Comparison of ENCODE assay signal across 9 cellular contexts in the genomic region with DNA sequence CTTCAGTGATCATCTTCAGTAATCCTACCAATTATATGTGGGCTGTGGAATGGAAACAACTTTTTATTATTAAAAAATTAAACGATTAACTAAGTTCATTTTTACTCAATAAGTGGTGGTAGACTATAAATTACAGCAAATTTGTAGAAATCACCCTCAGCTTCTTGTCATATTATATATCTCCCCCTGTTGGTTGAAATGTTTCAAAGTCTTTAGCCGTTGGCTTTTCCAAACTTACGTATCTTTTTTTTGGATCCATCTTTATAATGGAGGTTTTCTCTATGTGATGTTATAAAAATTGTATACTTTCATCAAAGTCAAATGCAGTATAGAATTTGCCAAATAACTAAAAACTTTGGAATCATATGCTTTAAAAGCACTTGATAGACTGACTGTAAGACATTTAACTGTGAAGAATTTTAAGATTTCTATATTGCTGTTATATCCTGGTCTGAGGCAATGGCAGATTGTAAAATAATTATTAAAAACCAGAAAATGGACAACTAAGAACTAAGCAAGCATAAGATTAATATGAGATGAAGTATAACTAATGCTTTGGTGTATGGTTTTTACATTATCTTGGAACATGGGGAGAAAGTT. TPM values are rescaled to one million over a fixed set of nuclear protein-coding genes. Genes with fewer than 3 reads are reported as not detected.
DNase-seq lines count a peak whose midpoint lies in the region; ATAC-seq and TF ChIP-seq lines count a peak whose summit lies in the region.
"Had no signal": no experiment of that assay in that cellular context is flagged by ENCODE, and none has a peak within 500 bp of the region (broad histone marks: within the 10 kb centered on the region; RNA-seq: fewer than 3 reads in every experiment).

No MANE protein-coding gene starts in this region.

- H3K36me3 ChIP-seq in sigmoid colon, result peaks cover 0 to 77% (median 9%) of the 10 kb centered on the region in 4 donors

- H3K4me3 ChIP-seq in epithelial cell of esophagus (ENCODE audit: low read length) (no peak overlapping the region), sigmoid colon (no peak overlapping the region)

- TF ChIP-seq EP300 in sigmoid colon (IDR thresholded peaks at IDR 0.05), result no peak

- DNase-seq in DMS 273 (lab: John Stamatoyannopoulos, UW; ENCODE audit: unreplicated experiment) (peak; percentile 59), DMS 273 treated with DMSO at 0.1 percent for 48 hours (lab: John Stamatoyannopoulos, UW) (no peak), NOMO-1 treated with DMSO at 0.1 percent for 48 hours (lab: John Stamatoyannopoulos, UW; ENCODE audit: unreplicated experiment) (peak; percentile 27), epithelial cell of esophagus (ENCODE audit: low read depth) (peak; percentile 34), sigmoid colon (no peak), NCI-H187 (lab: John Stamatoyannopoulos, UW) (no peak), head of caudate nucleus (no peak)
- DNase-seq: 8988T had no signal

- H3K27ac ChIP-seq in sigmoid colon, result no peak overlapping the region

- 16 to 53% methylated on average over 3 of the region's 3 CpGs for WGBS in sigmoid colon, 2 donors

- no peak for TF ChIP-seq POLR2A in sigmoid colon (IDR thresholded peaks at IDR 0.05)

- no peaks in the 10 kb centered on the region for H3K9me3 ChIP-seq in sigmoid colon

- no peaks in the 10 kb centered on the region for H3K27me3 ChIP-seq in sigmoid colon

- ATAC-seq in GM21723 (IDR thresholded peaks at IDR 0.05; ENCODE audit: unreplicated experiment), result no peak

- intact Hi-C loops in sigmoid colon (cut with DNase I) (loop anchor here (5.0 kb wide), 1 partner anchor 126 kb away; no protein-coding TSS in a partner anchor), head of caudate nucleus (cut with DNase I) (no loop called here)

- H3K4me1 ChIP-seq in sigmoid colon, result no peaks in the 10 kb centered on the region

- peak; percentile 32 for TF ChIP-seq CTCF in epithelial cell of esophagus (IDR thresholded peaks at IDR 0.05; ENCODE audit: insufficient read depth, low read depth, low read length, missing control alignments)
- TF ChIP-seq CTCF in sigmoid colon (IDR thresholded peaks at IDR 0.05), result peak in 3 of 4 experiments; percentile 21 to 44 (median 32)

RNA-seq across cellular contexts. Expression of a gene that starts 44.7 kb away (rescaled TPM):
- 10 to 100 TPM; 41.8 to 69.9 (median 47.7) TPM for total RNA-seq in sigmoid colon
- 10 to 100 TPM in 1 of 3 donors, 1 to 10 TPM in 2; 6.7 to 21.9 (median 7.2) TPM for polyA plus RNA-seq in sigmoid colon

Comparison
In these comparisons a context has a peak if more than half of its experiments do, and no peak if none do; other contexts are left out.
1. DNase-seq: peak in DMS 273 (single experiment), NOMO-1 treated with DMSO at 0.1 percent for 48 hours (single experiment) and epithelial cell of esophagus (single experiment); none in DMS 273 treated with DMSO at 0.1 percent for 48 hours (single experiment), sigmoid colon (single experiment), NCI-H187 (0 of 2) and head of caudate nucleus (0 of 42).